Comparison of ENCODE assay signal across 8 cellular contexts in genomic region chr17:79988163-79988971, GRCh38. TPM values are rescaled to one million over a fixed set of nuclear protein-coding genes. Genes with fewer than 3 reads are reported as not detected.
A peak's percentile ranks its signal among the peaks of the same experiment; 100 is the strongest.
DNase-seq lines count a peak whose midpoint lies in the region; ATAC-seq and FAIRE-seq lines count a peak whose summit lies in the region.

No MANE protein-coding gene starts in this region.

- FAIRE-seq in small intestine (lab: Jason Lieb, UNC) = no peak

- peak overlapping the region; percentile 63 to 69 for H3K27ac ChIP-seq in small intestine (ENCODE audit: low read depth in 1 of 2, low read length in 1 of 2)

- H3K9me3 ChIP-seq in small intestine (ENCODE audit: control insufficient read depth, low read depth) = no peaks in the 10 kb centered on the region

- no peak overlapping the region for H3K4me3 ChIP-seq in small intestine (ENCODE audit: low read depth in 1 of 2, low read length in 2 of 2)

- no peaks in the 10 kb centered on the region for H3K36me3 ChIP-seq in small intestine (ENCODE audit: control insufficient read depth in 2 of 2, insufficient read depth in 2 of 2, low read length in 2 of 2)

- ATAC-seq in GM21526 (IDR thresholded peaks at IDR 0.05; ENCODE audit: low FRiP score, unreplicated experiment) = no peak

- no peaks in the 10 kb centered on the region for H3K27me3 ChIP-seq in small intestine (ENCODE audit: control insufficient read depth in 2 of 2, insufficient read depth in 2 of 2, low read length in 2 of 2)

- peak; percentile 44 for DNase-seq in GM04504 (ENCODE audit: low read depth)
- peak; percentile 36 for DNase-seq in NCI-H748 treated with DMSO at 0.1 percent for 48 hours (lab: John Stamatoyannopoulos, UW)
- peak; percentile 83 for DNase-seq in fibroblast of gingiva (ENCODE audit: low read depth)
- peak; percentile 80 for DNase-seq in small intestine
- no peak for DNase-seq in HPDE6-E6E7 (ENCODE audit: extremely low spot score)
- no peak for DNase-seq in ecto neural progenitor cell (ENCODE audit: low spot score)
- DNase-seq in stimulated activated CD4-positive, alpha-beta T cell treated with anti-CD3 and anti-CD28 coated beads, Interleukin-4, amount 100 ng/mL, for 24 hours = no peak

- 12 to 50% (median 31%) methylated on average over 28 of the region's 28 CpGs for WGBS in small intestine, 3 donors

- peaks cover 8 to 15% of the 10 kb centered on the region in 2 donors for H3K4me1 ChIP-seq in small intestine (ENCODE audit: control insufficient read depth in 2 of 2, insufficient read depth in 1 of 2, low read depth in 1 of 2, low read length in 1 of 2)

RNA-seq across cellular contexts. Expression of gene TBC1D16, which starts 47.3 kb away (rescaled TPM):
- 10 to 100 TPM in 1 of 3 donors, 1 to 10 TPM in 2; 1.6 to 27.1 (median 3.2) TPM for polyA plus RNA-seq in small intestine

RNA-seq across cellular contexts. Expression of gene CCDC40, which starts 48.1 kb away (rescaled TPM):
- 1 to 10 TPM in 1 of 3 donors, under 1 TPM in 2; 0.45 to 1.2 (median 0.81) TPM for polyA plus RNA-seq in small intestine

Comparison
In these comparisons a context has a peak if more than half of its experiments do, and no peak if none do; other contexts are left out.
1. DNase-seq: peak in GM04504 (single experiment), NCI-H748 treated with DMSO at 0.1 percent for 48 hours (single experiment), fibroblast of gingiva (single experiment) and small intestine (single experiment); none in HPDE6-E6E7 (single experiment), ecto neural progenitor cell (single experiment) and stimulated activated CD4-positive, alpha-beta T cell treated with anti-CD3 and anti-CD28 coated beads, Interleukin-4, amount 100 ng/mL, for 24 hours (single experiment).